Comparison of ENCODE assay signal across 8 cellular contexts in the genomic region with DNA sequence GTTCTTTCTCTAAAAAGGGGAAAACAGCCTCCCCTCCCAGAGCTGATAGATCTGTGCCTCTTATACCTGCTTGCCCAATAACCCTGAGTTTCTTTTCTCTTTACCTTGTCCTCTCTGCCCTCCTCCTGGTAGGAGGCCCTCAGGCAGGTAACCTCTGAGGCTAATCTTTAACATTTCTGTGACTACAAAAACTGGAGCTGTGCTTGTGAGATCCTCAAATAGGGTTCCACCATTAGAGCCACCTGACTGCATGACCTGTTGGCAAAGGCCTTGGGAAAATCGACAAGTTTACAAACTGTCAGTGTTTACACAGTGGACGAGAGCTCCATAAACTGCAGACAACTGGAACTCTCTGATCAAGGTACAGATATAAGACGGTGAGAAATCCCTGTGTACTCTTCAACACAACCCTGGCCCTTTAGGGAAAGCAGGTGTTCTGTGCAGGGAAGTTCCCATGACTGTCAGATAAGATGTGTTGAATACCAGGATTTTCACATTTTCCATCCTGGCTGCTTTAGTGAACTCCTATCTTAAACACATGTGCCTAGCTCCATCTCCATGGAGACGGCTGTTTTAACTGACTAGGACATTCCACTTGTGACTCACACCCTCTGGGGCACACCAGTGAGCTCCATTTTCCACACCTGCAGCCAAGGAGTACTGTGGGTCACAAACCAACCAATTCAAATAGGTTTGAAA. TPM values are rescaled to one million over a fixed set of nuclear protein-coding genes. Genes with fewer than 3 reads are reported as not detected.
DNase-seq lines count a peak whose midpoint lies in the region; ATAC-seq and TF ChIP-seq lines count a peak whose summit lies in the region.

No MANE protein-coding gene starts in this region.

- no peaks in the 10 kb centered on the region for H3K9me3 ChIP-seq in Panc1 (ENCODE audit: control insufficient read depth, insufficient read depth, low read depth, low read length)

- CTCF ChIA-PET in Panc1 (lab: Charles Lee), result interaction anchor here (0.5 to 2.2 kb wide), 2 partner anchors 117 to 156 kb away, joined by 4 to 9 read pairs; no protein-coding TSS in a partner anchor

- no peaks in the 10 kb centered on the region for H3K27me3 ChIP-seq in Panc1 (ENCODE audit: control insufficient read depth, insufficient read depth, low read length)

- H3K27me3 Mint-ChIP-seq in effector memory CD8-positive, alpha-beta T cell, result no peaks in the 10 kb centered on the region

- no peak for TF ChIP-seq CTCF in Panc1 (IDR thresholded peaks at IDR 0.05)

- H3K4me3 Mint-ChIP-seq in effector memory CD8-positive, alpha-beta T cell, result no peak overlapping the region

- H3K36me3 ChIP-seq in Panc1 (ENCODE audit: control insufficient read depth, insufficient read depth, low read length), result no peaks in the 10 kb centered on the region

- POLR2A ChIA-PET in Panc1 (lab: Charles Lee), result interaction anchor here (0.6 to 0.7 kb wide), 2 partner anchors 36 to 93 kb away, joined by 3 read pairs; no protein-coding TSS in a partner anchor

- H3K4me1 Mint-ChIP-seq in effector memory CD8-positive, alpha-beta T cell (ENCODE audit: low read depth in 2 of 2), result peaks cover 0 to 9% of the 10 kb centered on the region in 2 donors

- peaks cover 19% of the 10 kb centered on the region for H3K36me3 Mint-ChIP-seq in effector memory CD8-positive, alpha-beta T cell (ENCODE audit: insufficient read depth)

- H3K9me3 Mint-ChIP-seq in effector memory CD8-positive, alpha-beta T cell, result no peaks in the 10 kb centered on the region

- H3K4me1 ChIP-seq in Panc1 (ENCODE audit: control insufficient read depth, insufficient read depth, low read length), result peaks cover 19% of the 10 kb centered on the region

- H3K27ac ChIP-seq in Panc1 (ENCODE audit: low read length), result peak overlapping the region; percentile 65

- intact Hi-C loops in Panc1 (cut with micrococcal nuclease; ENCODE audit: unreplicated experiment), result no loop called here

- H3K27ac Mint-ChIP-seq in effector memory CD8-positive, alpha-beta T cell, result peak overlapping the region; percentile 60 to 70

- peak; percentile 81 for ATAC-seq in Panc1
- no peak for ATAC-seq in effector memory CD8-positive, alpha-beta T cell (replicated peaks)
- no peak for ATAC-seq in HG03457 (IDR thresholded peaks at IDR 0.05; ENCODE audit: unreplicated experiment)

- DNase-seq in DMS79 (lab: John Stamatoyannopoulos, UW) (peak; percentile 50), Panc1 (ENCODE audit: low read depth, low spot score) (no peak), non-pigmented ciliary epithelial cell (ENCODE audit: low read depth) (peak; percentile 92), NCI-H524 (lab: John Stamatoyannopoulos, UW) (no peak), ureter (ENCODE audit: low spot score) (no peak), iPS-NIHi7 (ENCODE audit: extremely low spot score) (no peak)
- no peak for DNase-seq in effector memory CD8-positive, alpha-beta T cell

- TSS peak; percentile 41 for BruUV-seq in Panc1 (replicated peaks; lab: Mats Ljungman, UMichigan)

- in situ Hi-C loops in Panc1 (cut with HindIII; ENCODE audit: low pct_unique_long_range_greater_than_20kb, low sequenced_read_pairs), result no loop called here

- no peak overlapping the region for H3K4me3 ChIP-seq in Panc1 (ENCODE audit: low read depth in 2 of 2, low read length in 2 of 2)

RNA-seq across cellular contexts. Expression of gene ECE1, which starts 38.3 kb away (rescaled TPM):
- total RNA-seq in Panc1 (2021; ENCODE audit: unreplicated experiment) (192 TPM), ureter (131 TPM)
- polyA plus RNA-seq in Panc1 (2012; ENCODE audit: insufficient read length), result 250 TPM

Comparison
In these comparisons a context has a peak if more than half of its experiments do, and no peak if none do; other contexts are left out.
1. DNase-seq: peak in DMS79 (single experiment) and non-pigmented ciliary epithelial cell (single experiment); none in Panc1 (single experiment), effector memory CD8-positive, alpha-beta T cell (0 of 3), NCI-H524 (0 of 2), ureter (single experiment) and iPS-NIHi7 (single experiment).